1 cellular context compared by ENCODE assay signal in the genomic region with DNA sequence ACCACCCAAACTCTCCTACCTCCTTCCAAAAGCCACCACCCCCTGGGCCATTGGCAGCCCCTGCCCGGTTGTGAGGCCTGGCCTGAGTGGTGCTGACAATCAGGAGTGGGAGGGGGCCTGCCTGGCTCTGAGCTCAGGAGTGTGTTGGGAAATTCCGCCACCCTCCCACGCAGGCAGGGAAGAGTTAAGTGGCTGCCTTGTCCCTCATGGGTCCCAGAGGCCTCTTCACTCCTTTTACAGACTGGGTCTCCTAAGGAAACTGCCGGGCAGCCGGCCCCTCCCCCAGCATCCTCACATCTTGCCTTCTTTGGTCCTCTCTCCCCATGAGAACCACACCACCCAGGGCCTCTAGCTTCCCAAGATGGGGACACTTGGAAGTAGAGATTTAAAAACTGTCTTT.
TF ChIP-seq lines count a peak whose summit lies in the region.

No MANE protein-coding gene starts in this region.

TF ChIP-seq in GM12878, 131 proteins besides CTCF, POLR2A, EP300 and RAD21 (continues in another document):
- TF ChIP-seq SREBF1 (IDR thresholded peaks at IDR 0.05; ENCODE audit: low read length) = no peak
- no peak for TF ChIP-seq HDGF (IDR thresholded peaks at IDR 0.05)
- peak; percentile 26 for TF ChIP-seq RELA (IDR thresholded peaks at IDR 0.05; ENCODE audit: borderline replicate concordance, partially characterized antibody)
- TF ChIP-seq IKZF1 (conservative IDR thresholded peaks at IDR 0.05) = peak; percentile 56
- TF ChIP-seq BHLHE40 (IDR thresholded peaks at IDR 0.05; ENCODE audit: borderline replicate concordance in 1 of 2, low read depth in 2 of 2, low read length in 1 of 2) = no peak
- TF ChIP-seq CREM (IDR thresholded peaks at IDR 0.05; ENCODE audit: low read depth) = no peak
- no peak for TF ChIP-seq KAT2A (conservative IDR thresholded peaks at IDR 0.05; ENCODE audit: control insufficient read depth, low read depth, low read length)
- TF ChIP-seq, protein P1, sequence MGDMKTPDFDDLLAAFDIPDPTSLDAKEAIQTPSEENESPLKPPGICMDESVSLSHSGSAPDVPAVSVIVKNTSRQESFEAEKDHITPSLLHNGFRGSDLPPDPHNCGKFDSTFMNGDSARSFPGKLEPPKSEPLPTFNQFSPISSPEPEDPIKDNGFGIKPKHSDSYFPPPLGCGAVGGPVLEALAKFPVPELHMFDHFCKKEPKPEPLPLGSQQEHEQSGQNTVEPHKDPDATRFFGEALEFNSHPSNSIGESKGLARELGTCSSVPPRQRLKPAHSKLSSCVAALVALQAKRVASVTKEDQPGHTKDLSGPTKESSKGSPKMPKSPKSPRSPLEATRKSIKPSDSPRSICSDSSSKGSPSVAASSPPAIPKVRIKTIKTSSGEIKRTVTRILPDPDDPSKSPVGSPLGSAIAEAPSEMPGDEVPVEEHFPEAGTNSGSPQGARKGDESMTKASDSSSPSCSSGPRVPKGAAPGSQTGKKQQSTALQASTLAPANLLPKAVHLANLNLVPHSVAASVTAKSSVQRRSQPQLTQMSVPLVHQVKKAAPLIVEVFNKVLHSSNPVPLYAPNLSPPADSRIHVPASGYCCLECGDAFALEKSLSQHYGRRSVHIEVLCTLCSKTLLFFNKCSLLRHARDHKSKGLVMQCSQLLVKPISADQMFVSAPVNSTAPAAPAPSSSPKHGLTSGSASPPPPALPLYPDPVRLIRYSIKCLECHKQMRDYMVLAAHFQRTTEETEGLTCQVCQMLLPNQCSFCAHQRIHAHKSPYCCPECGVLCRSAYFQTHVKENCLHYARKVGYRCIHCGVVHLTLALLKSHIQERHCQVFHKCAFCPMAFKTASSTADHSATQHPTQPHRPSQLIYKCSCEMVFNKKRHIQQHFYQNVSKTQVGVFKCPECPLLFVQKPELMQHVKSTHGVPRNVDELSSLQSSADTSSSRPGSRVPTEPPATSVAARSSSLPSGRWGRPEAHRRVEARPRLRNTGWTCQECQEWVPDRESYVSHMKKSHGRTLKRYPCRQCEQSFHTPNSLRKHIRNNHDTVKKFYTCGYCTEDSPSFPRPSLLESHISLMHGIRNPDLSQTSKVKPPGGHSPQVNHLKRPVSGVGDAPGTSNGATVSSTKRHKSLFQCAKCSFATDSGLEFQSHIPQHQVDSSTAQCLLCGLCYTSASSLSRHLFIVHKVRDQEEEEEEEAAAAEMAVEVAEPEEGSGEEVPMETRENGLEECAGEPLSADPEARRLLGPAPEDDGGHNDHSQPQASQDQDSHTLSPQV (IDR thresholded peaks at IDR 0.05) = no peak; the same call in 1 of the 2 replicates
- no peak for TF ChIP-seq SIX5 (IDR thresholded peaks at IDR 0.05; ENCODE audit: low read depth, low read length, severe bottlenecking)
- TF ChIP-seq, protein P2, sequence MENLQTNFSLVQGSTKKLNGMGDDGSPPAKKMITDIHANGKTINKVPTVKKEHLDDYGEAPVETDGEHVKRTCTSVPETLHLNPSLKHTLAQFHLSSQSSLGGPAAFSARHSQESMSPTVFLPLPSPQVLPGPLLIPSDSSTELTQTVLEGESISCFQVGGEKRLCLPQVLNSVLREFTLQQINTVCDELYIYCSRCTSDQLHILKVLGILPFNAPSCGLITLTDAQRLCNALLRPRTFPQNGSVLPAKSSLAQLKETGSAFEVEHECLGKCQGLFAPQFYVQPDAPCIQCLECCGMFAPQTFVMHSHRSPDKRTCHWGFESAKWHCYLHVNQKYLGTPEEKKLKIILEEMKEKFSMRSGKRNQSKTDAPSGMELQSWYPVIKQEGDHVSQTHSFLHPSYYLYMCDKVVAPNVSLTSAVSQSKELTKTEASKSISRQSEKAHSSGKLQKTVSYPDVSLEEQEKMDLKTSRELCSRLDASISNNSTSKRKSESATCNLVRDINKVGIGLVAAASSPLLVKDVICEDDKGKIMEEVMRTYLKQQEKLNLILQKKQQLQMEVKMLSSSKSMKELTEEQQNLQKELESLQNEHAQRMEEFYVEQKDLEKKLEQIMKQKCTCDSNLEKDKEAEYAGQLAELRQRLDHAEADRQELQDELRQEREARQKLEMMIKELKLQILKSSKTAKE (IDR thresholded peaks at IDR 0.05; ENCODE audit: low read depth, poor library complexity, severe bottlenecking) = no peak
- 0 out of 2 replicates have a peak, but pooled peaks have one; percentile 24 for TF ChIP-seq CBFB (IDR thresholded peaks at IDR 0.05; ENCODE audit: low read depth)
- TF ChIP-seq, protein P3, sequence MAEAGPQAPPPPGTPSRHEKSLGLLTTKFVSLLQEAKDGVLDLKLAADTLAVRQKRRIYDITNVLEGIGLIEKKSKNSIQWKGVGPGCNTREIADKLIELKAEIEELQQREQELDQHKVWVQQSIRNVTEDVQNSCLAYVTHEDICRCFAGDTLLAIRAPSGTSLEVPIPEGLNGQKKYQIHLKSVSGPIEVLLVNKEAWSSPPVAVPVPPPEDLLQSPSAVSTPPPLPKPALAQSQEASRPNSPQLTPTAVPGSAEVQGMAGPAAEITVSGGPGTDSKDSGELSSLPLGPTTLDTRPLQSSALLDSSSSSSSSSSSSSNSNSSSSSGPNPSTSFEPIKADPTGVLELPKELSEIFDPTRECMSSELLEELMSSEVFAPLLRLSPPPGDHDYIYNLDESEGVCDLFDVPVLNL (IDR thresholded peaks at IDR 0.05; ENCODE audit: low read depth, low read length) = no peak
- TF ChIP-seq HDAC2 (IDR thresholded peaks at IDR 0.05) = no peak
- TF ChIP-seq RFX5 (IDR thresholded peaks at IDR 0.05; ENCODE audit: low read depth, low read length) = no peak
- TF ChIP-seq, protein P4, sequence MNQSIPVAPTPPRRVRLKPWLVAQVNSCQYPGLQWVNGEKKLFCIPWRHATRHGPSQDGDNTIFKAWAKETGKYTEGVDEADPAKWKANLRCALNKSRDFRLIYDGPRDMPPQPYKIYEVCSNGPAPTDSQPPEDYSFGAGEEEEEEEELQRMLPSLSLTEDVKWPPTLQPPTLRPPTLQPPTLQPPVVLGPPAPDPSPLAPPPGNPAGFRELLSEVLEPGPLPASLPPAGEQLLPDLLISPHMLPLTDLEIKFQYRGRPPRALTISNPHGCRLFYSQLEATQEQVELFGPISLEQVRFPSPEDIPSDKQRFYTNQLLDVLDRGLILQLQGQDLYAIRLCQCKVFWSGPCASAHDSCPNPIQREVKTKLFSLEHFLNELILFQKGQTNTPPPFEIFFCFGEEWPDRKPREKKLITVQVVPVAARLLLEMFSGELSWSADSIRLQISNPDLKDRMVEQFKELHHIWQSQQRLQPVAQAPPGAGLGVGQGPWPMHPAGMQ (IDR thresholded peaks at IDR 0.05; ENCODE audit: borderline replicate concordance) = no peak
- TF ChIP-seq, protein P5, sequence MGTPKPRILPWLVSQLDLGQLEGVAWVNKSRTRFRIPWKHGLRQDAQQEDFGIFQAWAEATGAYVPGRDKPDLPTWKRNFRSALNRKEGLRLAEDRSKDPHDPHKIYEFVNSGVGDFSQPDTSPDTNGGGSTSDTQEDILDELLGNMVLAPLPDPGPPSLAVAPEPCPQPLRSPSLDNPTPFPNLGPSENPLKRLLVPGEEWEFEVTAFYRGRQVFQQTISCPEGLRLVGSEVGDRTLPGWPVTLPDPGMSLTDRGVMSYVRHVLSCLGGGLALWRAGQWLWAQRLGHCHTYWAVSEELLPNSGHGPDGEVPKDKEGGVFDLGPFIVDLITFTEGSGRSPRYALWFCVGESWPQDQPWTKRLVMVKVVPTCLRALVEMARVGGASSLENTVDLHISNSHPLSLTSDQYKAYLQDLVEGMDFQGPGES (IDR thresholded peaks at IDR 0.05) = no peak
- TF ChIP-seq HDAC6 (IDR thresholded peaks at IDR 0.05; ENCODE audit: unreplicated experiment) = no peak
- no peak for TF ChIP-seq EED (IDR thresholded peaks at IDR 0.05; ENCODE audit: low read depth)
- no peak for TF ChIP-seq MEF2B (IDR thresholded peaks at IDR 0.05; ENCODE audit: partially characterized antibody, poor library complexity, severe bottlenecking)
- TF ChIP-seq ZNF384 (IDR thresholded peaks at IDR 0.05; ENCODE audit: borderline replicate concordance, low read depth, low read length) = no peak
- TF ChIP-seq CBX5 (IDR thresholded peaks at IDR 0.05; ENCODE audit: low read depth) = no peak
- TF ChIP-seq BCL11A (IDR thresholded peaks at IDR 0.05; ENCODE audit: low read depth, low read length) = no peak
- TF ChIP-seq BMI1 (IDR thresholded peaks at IDR 0.05; ENCODE audit: borderline replicate concordance) = no peak
- TF ChIP-seq SREBF2 (IDR thresholded peaks at IDR 0.05; ENCODE audit: low read length) = no peak
- TF ChIP-seq CREB1 (IDR thresholded peaks at IDR 0.05; ENCODE audit: low read depth) = no peak
- 0 out of 4 replicates have a peak, but pooled peaks of 1 of the 2 experiments have one; percentile 14 for TF ChIP-seq SRF (IDR thresholded peaks at IDR 0.05; ENCODE audit: low read depth in 2 of 2, low read length in 2 of 2)
- no peak for TF ChIP-seq RBBP5 (conservative IDR thresholded peaks at IDR 0.05)
- TF ChIP-seq DPF2 (IDR thresholded peaks at IDR 0.05) = 0 out of 2 replicates have a peak, but pooled peaks have one; percentile 9
- TF ChIP-seq EZH2 (IDR thresholded peaks at IDR 0.05; ENCODE audit: borderline replicate concordance, control insufficient read depth, low read depth, low read length) = no peak
- no peak for TF ChIP-seq STAT1 (conservative IDR thresholded peaks at IDR 0.05)
- no peak for TF ChIP-seq SPI1 (IDR thresholded peaks at IDR 0.05; ENCODE audit: borderline replicate concordance, insufficient read depth, low read depth, low read length)
- TF ChIP-seq, protein P6, sequence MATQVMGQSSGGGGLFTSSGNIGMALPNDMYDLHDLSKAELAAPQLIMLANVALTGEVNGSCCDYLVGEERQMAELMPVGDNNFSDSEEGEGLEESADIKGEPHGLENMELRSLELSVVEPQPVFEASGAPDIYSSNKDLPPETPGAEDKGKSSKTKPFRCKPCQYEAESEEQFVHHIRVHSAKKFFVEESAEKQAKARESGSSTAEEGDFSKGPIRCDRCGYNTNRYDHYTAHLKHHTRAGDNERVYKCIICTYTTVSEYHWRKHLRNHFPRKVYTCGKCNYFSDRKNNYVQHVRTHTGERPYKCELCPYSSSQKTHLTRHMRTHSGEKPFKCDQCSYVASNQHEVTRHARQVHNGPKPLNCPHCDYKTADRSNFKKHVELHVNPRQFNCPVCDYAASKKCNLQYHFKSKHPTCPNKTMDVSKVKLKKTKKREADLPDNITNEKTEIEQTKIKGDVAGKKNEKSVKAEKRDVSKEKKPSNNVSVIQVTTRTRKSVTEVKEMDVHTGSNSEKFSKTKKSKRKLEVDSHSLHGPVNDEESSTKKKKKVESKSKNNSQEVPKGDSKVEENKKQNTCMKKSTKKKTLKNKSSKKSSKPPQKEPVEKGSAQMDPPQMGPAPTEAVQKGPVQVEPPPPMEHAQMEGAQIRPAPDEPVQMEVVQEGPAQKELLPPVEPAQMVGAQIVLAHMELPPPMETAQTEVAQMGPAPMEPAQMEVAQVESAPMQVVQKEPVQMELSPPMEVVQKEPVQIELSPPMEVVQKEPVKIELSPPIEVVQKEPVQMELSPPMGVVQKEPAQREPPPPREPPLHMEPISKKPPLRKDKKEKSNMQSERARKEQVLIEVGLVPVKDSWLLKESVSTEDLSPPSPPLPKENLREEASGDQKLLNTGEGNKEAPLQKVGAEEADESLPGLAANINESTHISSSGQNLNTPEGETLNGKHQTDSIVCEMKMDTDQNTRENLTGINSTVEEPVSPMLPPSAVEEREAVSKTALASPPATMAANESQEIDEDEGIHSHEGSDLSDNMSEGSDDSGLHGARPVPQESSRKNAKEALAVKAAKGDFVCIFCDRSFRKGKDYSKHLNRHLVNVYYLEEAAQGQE (IDR thresholded peaks at IDR 0.05; ENCODE audit: low read depth, low read length) = no peak
- TF ChIP-seq POLR2AphosphoS2 (IDR thresholded peaks at IDR 0.05; ENCODE audit: low read depth, low read length) = no peak
- no peak for TF ChIP-seq ATF7 (IDR thresholded peaks at IDR 0.05; ENCODE audit: low read depth)
- TF ChIP-seq NFIC (IDR thresholded peaks at IDR 0.05; ENCODE audit: low read depth, low read length) = no peak
- no peak for TF ChIP-seq MTA3 (IDR thresholded peaks at IDR 0.05; ENCODE audit: borderline replicate concordance, low read length)
- TF ChIP-seq, protein P7, sequence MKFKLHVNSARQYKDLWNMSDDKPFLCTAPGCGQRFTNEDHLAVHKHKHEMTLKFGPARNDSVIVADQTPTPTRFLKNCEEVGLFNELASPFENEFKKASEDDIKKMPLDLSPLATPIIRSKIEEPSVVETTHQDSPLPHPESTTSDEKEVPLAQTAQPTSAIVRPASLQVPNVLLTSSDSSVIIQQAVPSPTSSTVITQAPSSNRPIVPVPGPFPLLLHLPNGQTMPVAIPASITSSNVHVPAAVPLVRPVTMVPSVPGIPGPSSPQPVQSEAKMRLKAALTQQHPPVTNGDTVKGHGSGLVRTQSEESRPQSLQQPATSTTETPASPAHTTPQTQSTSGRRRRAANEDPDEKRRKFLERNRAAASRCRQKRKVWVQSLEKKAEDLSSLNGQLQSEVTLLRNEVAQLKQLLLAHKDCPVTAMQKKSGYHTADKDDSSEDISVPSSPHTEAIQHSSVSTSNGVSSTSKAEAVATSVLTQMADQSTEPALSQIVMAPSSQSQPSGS (IDR thresholded peaks at IDR 0.05; ENCODE audit: low read length) = no peak
- TF ChIP-seq, protein P8, sequence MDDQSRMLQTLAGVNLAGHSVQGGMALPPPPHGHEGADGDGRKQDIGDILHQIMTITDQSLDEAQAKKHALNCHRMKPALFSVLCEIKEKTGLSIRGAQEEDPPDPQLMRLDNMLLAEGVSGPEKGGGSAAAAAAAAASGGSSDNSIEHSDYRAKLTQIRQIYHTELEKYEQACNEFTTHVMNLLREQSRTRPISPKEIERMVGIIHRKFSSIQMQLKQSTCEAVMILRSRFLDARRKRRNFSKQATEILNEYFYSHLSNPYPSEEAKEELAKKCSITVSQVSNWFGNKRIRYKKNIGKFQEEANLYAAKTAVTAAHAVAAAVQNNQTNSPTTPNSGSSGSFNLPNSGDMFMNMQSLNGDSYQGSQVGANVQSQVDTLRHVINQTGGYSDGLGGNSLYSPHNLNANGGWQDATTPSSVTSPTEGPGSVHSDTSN (IDR thresholded peaks at IDR 0.05; ENCODE audit: insufficient replicate concordance, low read depth, low read length) = no peak
- no peak; the same call in 1 of the 2 replicates for TF ChIP-seq RUNX3 (IDR thresholded peaks at IDR 0.05; ENCODE audit: low read length)
- TF ChIP-seq PAX8 (IDR thresholded peaks at IDR 0.05) = no peak
- TF ChIP-seq ASH2L (IDR thresholded peaks at IDR 0.05; ENCODE audit: borderline replicate concordance, low read depth) = no peak
- no peak for TF ChIP-seq ZNF622 (IDR thresholded peaks at IDR 0.05)
- TF ChIP-seq STAT3 (IDR thresholded peaks at IDR 0.05; ENCODE audit: low read depth, low read length) = no peak
- TF ChIP-seq, protein P9, sequence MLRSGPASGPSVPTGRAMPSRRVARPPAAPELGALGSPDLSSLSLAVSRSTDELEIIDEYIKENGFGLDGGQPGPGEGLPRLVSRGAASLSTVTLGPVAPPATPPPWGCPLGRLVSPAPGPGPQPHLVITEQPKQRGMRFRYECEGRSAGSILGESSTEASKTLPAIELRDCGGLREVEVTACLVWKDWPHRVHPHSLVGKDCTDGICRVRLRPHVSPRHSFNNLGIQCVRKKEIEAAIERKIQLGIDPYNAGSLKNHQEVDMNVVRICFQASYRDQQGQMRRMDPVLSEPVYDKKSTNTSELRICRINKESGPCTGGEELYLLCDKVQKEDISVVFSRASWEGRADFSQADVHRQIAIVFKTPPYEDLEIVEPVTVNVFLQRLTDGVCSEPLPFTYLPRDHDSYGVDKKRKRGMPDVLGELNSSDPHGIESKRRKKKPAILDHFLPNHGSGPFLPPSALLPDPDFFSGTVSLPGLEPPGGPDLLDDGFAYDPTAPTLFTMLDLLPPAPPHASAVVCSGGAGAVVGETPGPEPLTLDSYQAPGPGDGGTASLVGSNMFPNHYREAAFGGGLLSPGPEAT (IDR thresholded peaks at IDR 0.05; ENCODE audit: low read depth) = no peak
- no peak for TF ChIP-seq LARP7 (IDR thresholded peaks at IDR 0.05)
- no peak for TF ChIP-seq MEF2A (IDR thresholded peaks at IDR 0.05; ENCODE audit: insufficient read depth, low read depth, low read length)
